ENCODE assay signal across 7 cellular contexts in the genomic region with DNA sequence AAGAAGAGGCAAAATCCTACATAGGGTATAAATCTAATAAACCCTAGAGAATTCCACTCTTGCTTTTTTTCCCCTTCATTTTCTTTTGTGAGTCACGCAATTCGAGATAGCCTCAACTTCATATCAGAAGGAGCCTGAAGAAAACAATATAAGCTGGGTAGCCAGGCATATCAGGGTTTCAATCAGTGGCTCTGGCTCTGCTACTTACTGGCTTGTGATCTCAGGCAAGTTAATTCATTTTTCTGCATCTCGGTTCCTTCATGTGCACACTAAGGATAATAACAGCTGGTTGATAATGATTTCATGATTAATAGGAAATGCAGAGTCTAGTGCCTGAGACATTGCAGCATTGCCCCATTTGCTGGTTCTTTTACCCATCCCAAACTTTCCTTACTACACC.
"Had no signal": no experiment of that assay in that cellular context is flagged by ENCODE, and none has a peak within 500 bp of the region (broad histone marks: within the 10 kb centered on the region; RNA-seq: fewer than 3 reads in every experiment).

No MANE protein-coding gene starts in this region.

- H2AFZ ChIP-seq: GM23248 had no signal

- DNase-seq: GM23248, GOT3, H7, HCEC 1CT, IMR-90, KG1 had no signal

- H3K9ac ChIP-seq: GM23248 had no signal

- H3K4me3 ChIP-seq: GM23248, K562 had no signal

- H3K27ac ChIP-seq: GM23248 had no signal

- ATAC-seq: K562 had no signal
